ENCODE assay signal across 22 cellular contexts in genomic region chr17:62666801-62667591, GRCh38.
"Had no signal": no experiment of that assay in that cellular context is flagged by ENCODE, and none has a peak within 500 bp of the region (broad histone marks: within the 10 kb centered on the region; RNA-seq: fewer than 3 reads in every experiment).

No MANE protein-coding gene starts in this region.

- DNase-seq: activated CD4-positive, alpha-beta T cell treated with anti-CD3 and anti-CD28 coated beads, Interleukin-2, amount 10 ng/mL, durations not matched to agents 24 days and 14 days; activated CD8-positive, alpha-beta memory T cell treated with anti-CD3 and anti-CD28 coated beads, Interleukin-2, amount 10 ng/mL, durations not matched to agents 7 days and 5 days; activated CD8-positive, alpha-beta T cell treated with anti-CD3 and anti-CD28 coated beads for 36 hours; activated gamma-delta T cell treated with Interleukin-2 at 50 U/mL for 16 hours; activated T-cell treated with anti-CD3 and anti-CD28 coated beads for 4 hours; caudate nucleus; dermis blood vessel endothelial cell; effector CD8-positive, alpha-beta T cell; gastrocnemius medialis; hippocampal formation; left ventricle myocardium superior; naive B cell; occipital lobe; stimulated activated CD4-positive, alpha-beta T cell treated with anti-CD3 and anti-CD28 coated beads, Interleukin-4, amount 100 ng/mL, for 1 hour; stimulated activated naive CD4-positive, alpha-beta T cell treated with Interleukin-2 at 50 U/mL for 16 hours; substantia nigra; thyroid gland had no signal

- H3K9me3 ChIP-seq: esophagus muscularis mucosa, gastrocnemius medialis, thyroid gland had no signal

- ATAC-seq: activated CD4-positive, CD25-positive, alpha-beta regulatory T cell treated with anti-CD3 and anti-CD28 coated beads, Interleukin-2, amount 50 U/mL, for 24 hours; activated CD8-positive, alpha-beta memory T cell treated with anti-CD3 and anti-CD28 coated beads, Interleukin-2, amount 10 ng/mL, durations not matched to agents 7 days and 5 days; activated CD8-positive, alpha-beta T cell treated with anti-CD3 and anti-CD28 coated beads for 36 hours; gastrocnemius medialis; left ventricle myocardium superior had no signal

- H3K9me3 Mint-ChIP-seq: activated CD4-positive, alpha-beta T cell treated with anti-CD3 and anti-CD28 coated beads, Interleukin-2, amount 10 ng/mL, durations not matched to agents 24 days and 14 days; activated CD8-positive, alpha-beta T cell treated with anti-CD3 and anti-CD28 coated beads for 36 hours; activated naive CD4-positive, alpha-beta T cell treated with anti-CD3 and anti-CD28 coated beads, Interleukin-2, amount 50 U/mL, for 24 hours had no signal

- H3K4me3 Mint-ChIP-seq: activated CD4-positive, alpha-beta T cell treated with anti-CD3 and anti-CD28 coated beads, Interleukin-2, amount 10 ng/mL, durations not matched to agents 24 days and 14 days; activated CD8-positive, alpha-beta memory T cell treated with anti-CD3 and anti-CD28 coated beads, Interleukin-2, amount 10 ng/mL, durations not matched to agents 7 days and 5 days; activated CD8-positive, alpha-beta T cell treated with anti-CD3 and anti-CD28 coated beads for 36 hours; activated naive CD4-positive, alpha-beta T cell treated with anti-CD3 and anti-CD28 coated beads, Interleukin-2, amount 50 U/mL, for 24 hours; brain; memory B cell; naive B cell had no signal

- H3K36me3 Mint-ChIP-seq: activated CD8-positive, alpha-beta memory T cell treated with anti-CD3 and anti-CD28 coated beads, Interleukin-2, amount 10 ng/mL, durations not matched to agents 7 days and 5 days; activated naive CD4-positive, alpha-beta T cell treated with anti-CD3 and anti-CD28 coated beads, Interleukin-2, amount 50 U/mL, for 24 hours; memory B cell; naive B cell had no signal

- H3K27me3 Mint-ChIP-seq: activated CD8-positive, alpha-beta T cell treated with anti-CD3 and anti-CD28 coated beads for 36 hours; activated naive CD4-positive, alpha-beta T cell treated with anti-CD3 and anti-CD28 coated beads, Interleukin-2, amount 50 U/mL, for 24 hours had no signal

- H3K4me1 ChIP-seq: gastrocnemius medialis, thyroid gland had no signal

- H3K4me3 ChIP-seq: esophagus muscularis mucosa, gastrocnemius medialis, thyroid gland had no signal

- H3K4me1 Mint-ChIP-seq: activated CD4-positive, alpha-beta T cell treated with anti-CD3 and anti-CD28 coated beads, Interleukin-2, amount 10 ng/mL, durations not matched to agents 24 days and 14 days; activated CD8-positive, alpha-beta memory T cell treated with anti-CD3 and anti-CD28 coated beads, Interleukin-2, amount 10 ng/mL, durations not matched to agents 7 days and 5 days; activated naive CD4-positive, alpha-beta T cell treated with anti-CD3 and anti-CD28 coated beads, Interleukin-2, amount 50 U/mL, for 24 hours; brain; memory B cell; naive B cell had no signal

- H3K36me3 ChIP-seq: gastrocnemius medialis, thyroid gland had no signal

- H3K27me3 ChIP-seq: esophagus muscularis mucosa, gastrocnemius medialis, thyroid gland had no signal

- H3K27ac ChIP-seq: esophagus muscularis mucosa, gastrocnemius medialis, thyroid gland had no signal

- H3K27ac Mint-ChIP-seq: activated CD4-positive, alpha-beta T cell treated with anti-CD3 and anti-CD28 coated beads, Interleukin-2, amount 10 ng/mL, durations not matched to agents 24 days and 14 days; activated CD8-positive, alpha-beta memory T cell treated with anti-CD3 and anti-CD28 coated beads, Interleukin-2, amount 10 ng/mL, durations not matched to agents 7 days and 5 days; activated CD8-positive, alpha-beta T cell treated with anti-CD3 and anti-CD28 coated beads for 36 hours; activated naive CD4-positive, alpha-beta T cell treated with anti-CD3 and anti-CD28 coated beads, Interleukin-2, amount 50 U/mL, for 24 hours; memory B cell; naive B cell had no signal
